In genomic region chr1:1024421-1025415, GRCh38 we compare ENCODE assay signal across 9 cellular contexts. TPM values are rescaled to one million over a fixed set of nuclear protein-coding genes. Genes with fewer than 3 reads are reported as not detected.
DNase-seq lines count a peak whose midpoint lies in the region; ATAC-seq, FAIRE-seq and TF ChIP-seq lines count a peak whose summit lies in the region.
"Had no signal": no experiment of that assay in that cellular context is flagged by ENCODE, and none has a peak within 500 bp of the region (broad histone marks: within the 10 kb centered on the region; RNA-seq: fewer than 3 reads in every experiment).

No MANE protein-coding gene starts in this region.

- FAIRE-seq in kidney (lab: Jason Lieb, UNC) = no peak

- dilution Hi-C loops in mammary epithelial cell (cut with HindIII; ENCODE audit: low sequenced_read_pairs) = no loop called here

- ATAC-seq in GM19455 (IDR thresholded peaks at IDR 0.05; ENCODE audit: unreplicated experiment) = no peak
- no peak for ATAC-seq in GM19328 (IDR thresholded peaks at IDR 0.05; ENCODE audit: unreplicated experiment)
- no peak for ATAC-seq in GM21529 (IDR thresholded peaks at IDR 0.05; ENCODE audit: unreplicated experiment)

- no peak overlapping the region for H2AFZ ChIP-seq in mammary epithelial cell (ENCODE audit: low read depth, low read length)

- H3K36me3 ChIP-seq in mammary epithelial cell (ENCODE audit: insufficient read depth, low read length) = peaks cover 3% of the 10 kb centered on the region
- no peaks in the 10 kb centered on the region for H3K36me3 ChIP-seq in kidney (ENCODE audit: control insufficient read depth in 1 of 2, insufficient read depth in 2 of 2, low read length in 2 of 2)

- CTCF ChIA-PET in mammary epithelial cell (lab: Charles Lee; ENCODE audit: low non-redundant PET) = no interaction called here

- no peak for TF ChIP-seq CTCF in mammary epithelial cell (conservative IDR thresholded peaks at IDR 0.05 in 1 of 2, IDR thresholded peaks at IDR 0.05 in 1 of 2; ENCODE audit: extremely low read depth in 1 of 2, insufficient read depth in 1 of 2, low read depth in 1 of 2, low read length in 2 of 2)
- TF ChIP-seq CTCF in kidney (IDR thresholded peaks at IDR 0.05; ENCODE audit: borderline replicate concordance, extremely low read depth, insufficient read depth) = no peak

- peak overlapping the region; percentile 99 for H3K4me2 ChIP-seq in mammary epithelial cell (ENCODE audit: insufficient read depth, low read depth, low read length)

- no TSS peak for BruUV-seq in mammary epithelial cell (replicated peaks; lab: Mats Ljungman, UMichigan)

- peaks cover 57% of the 10 kb centered on the region for H3K4me1 ChIP-seq in mammary epithelial cell (ENCODE audit: insufficient read depth, low read length)
- peaks cover 8 to 34% of the 10 kb centered on the region in 2 donors for H3K4me1 ChIP-seq in kidney (ENCODE audit: control insufficient read depth in 1 of 2, insufficient read depth in 1 of 2, low read depth in 1 of 2, low read length in 2 of 2)

- peak; percentile 50 for DNase-seq in HT1080 (ENCODE audit: low read depth)
- DNase-seq in mammary epithelial cell = peak; percentile 77
- DNase-seq in kidney = peak; percentile 95
- no peak for DNase-seq in stimulated activated CD4-positive, alpha-beta T cell treated with anti-CD3 and anti-CD28 coated beads, Interleukin-4, amount 100 ng/mL, for 1 hour
- DNase-seq: NCI-H2107 had no signal

- WGBS in mammary epithelial cell (ENCODE audit: low coverage, missing lambda C conversion rate) = 13% methylated on average over 8 of the region's 35 CpGs

- H3K9ac ChIP-seq in mammary epithelial cell (ENCODE audit: insufficient read depth, low read length) (peak overlapping the region; percentile 28), kidney (ENCODE audit: low read length in 2 of 2) (no peak overlapping the region)

- H3K27me3 ChIP-seq in mammary epithelial cell (ENCODE audit: insufficient read depth, low read length) = no peaks in the 10 kb centered on the region

- H3K79me2 ChIP-seq in mammary epithelial cell (ENCODE audit: insufficient read depth, low read length) = peaks cover 89% of the 10 kb centered on the region

- peak overlapping the region; percentile 40 to 56 (median 49) for H3K4me3 ChIP-seq in mammary epithelial cell (replicated peaks in 1 of 3; ENCODE audit: insufficient read depth in 1 of 3, low read depth in 2 of 3, low read length in 3 of 3)
- no peak overlapping the region for H3K4me3 ChIP-seq in kidney (ENCODE audit: low read length in 2 of 2)

- in situ Hi-C loops in mammary epithelial cell (cut with MboI; ENCODE audit: low sequenced_read_pairs in 2 of 2) = no loop called here

- peak overlapping the region; percentile 47 for H3K27ac ChIP-seq in mammary epithelial cell (ENCODE audit: insufficient read depth, low read depth, low read length)
- H3K27ac ChIP-seq in kidney (ENCODE audit: low read depth in 2 of 2, low read length in 2 of 2) = peak overlapping the region; percentile 37 to 57
- H3K27ac ChIP-seq in temporal lobe (ENCODE audit: low read depth, low read length) = peak overlapping the region; percentile 72

- intact Hi-C loops in mammary epithelial cell (cut with micrococcal nuclease) (loop anchor here (2.0 kb wide), 2 partner anchors 16 to 58 kb away; partner anchors contain the start of gene PLEKHN1), kidney (cut with DNase I) (no loop called here)

- H3K9me3 ChIP-seq in mammary epithelial cell (replicated peaks; ENCODE audit: insufficient read depth, low read length) (no peaks in the 10 kb centered on the region), kidney (ENCODE audit: control insufficient read depth in 1 of 2, low read length in 2 of 2) (no peaks in the 10 kb centered on the region)

- peaks cover 2% of the 10 kb centered on the region for H4K20me1 ChIP-seq in mammary epithelial cell (ENCODE audit: insufficient read depth, low read length)

RNA-seq across cellular contexts. Expression of gene AGRN, which starts 4.8 kb away (rescaled TPM):
- total RNA-seq in HT1080 (2014; rRNA removed; shearing (Covaris generic)) = 89.9 and 101 TPM in 2 replicates
- 90.7 and 92.3 TPM in 2 replicates for polyA plus RNA-seq in HT1080 (2015; cell fraction: cytosol; rRNA removed)
- 840 and 979 TPM in 2 replicates for polyA plus RNA-seq in HT1080 (2015; cell fraction: nucleus; rRNA removed)
- total RNA-seq in mammary epithelial cell = 100 to 1,000 TPM; 313 to 373 TPM
- polyA plus RNA-seq in mammary epithelial cell = 117 TPM
- polyA minus RNA-seq in mammary epithelial cell = 254 TPM
- total RNA-seq in kidney = 261 TPM
- 78.5 TPM for polyA plus RNA-seq in kidney (ENCODE audit: insufficient read depth, low read depth, low replicate concordance)
- total RNA-seq in temporal lobe = 63.9 TPM

RNA-seq across cellular contexts. Expression of gene ISG15, which starts 11.4 kb away (rescaled TPM):
- total RNA-seq in HT1080 (2014; rRNA removed; shearing (Covaris generic)) = 48.6 and 53.3 TPM in 2 replicates
- polyA plus RNA-seq in HT1080 (2015; cell fraction: cytosol; rRNA removed) = 22.3 and 23.9 TPM in 2 replicates
- 7.6 and 8.0 TPM in 2 replicates for polyA plus RNA-seq in HT1080 (2015; cell fraction: nucleus; rRNA removed)
- total RNA-seq in mammary epithelial cell = 10 to 100 TPM in 1 of 2 donors, 1 to 10 TPM in 1; 6.8 to 14.0 TPM
- 11.6 TPM for polyA plus RNA-seq in mammary epithelial cell
- polyA minus RNA-seq in mammary epithelial cell = 2.6 TPM
- 23.9 TPM for total RNA-seq in kidney
- polyA plus RNA-seq in kidney (ENCODE audit: insufficient read depth, low read depth, low replicate concordance) = 65.9 TPM
- total RNA-seq in temporal lobe = 3.4 TPM

RNA-seq across cellular contexts. Expression of gene HES4, which starts 24.8 kb away (rescaled TPM):
- total RNA-seq in HT1080 (2014; rRNA removed; shearing (Covaris generic)) = 3.5 and 7.6 TPM in 2 replicates
- polyA plus RNA-seq in HT1080 (2015; cell fraction: cytosol; rRNA removed) = 7.6 and 10.6 TPM in 2 replicates
- polyA plus RNA-seq in HT1080 (2015; cell fraction: nucleus; rRNA removed) = 20.1 and 28.9 TPM in 2 replicates
- total RNA-seq in mammary epithelial cell (10 to 100 TPM in 1 of 2 donors, 1 to 10 TPM in 1; 6.4 to 24.7 TPM), kidney (32.0 TPM), temporal lobe (20.7 TPM)
- polyA plus RNA-seq in mammary epithelial cell (2.1 TPM), kidney (ENCODE audit: insufficient read depth, low read depth, low replicate concordance) (15.8 TPM)
- not detected for polyA minus RNA-seq in mammary epithelial cell

RNA-seq across cellular contexts. Expression of gene PERM1, which starts 42.8 kb away (rescaled TPM):
- 0.50 TPM in 1 of 2 replicates, not detected in the other for total RNA-seq in HT1080 (2014; rRNA removed; shearing (Covaris generic))
- not detected in 2 replicates for polyA plus RNA-seq in HT1080 (2015; cell fraction: cytosol; rRNA removed)
- 0.18 TPM in 1 of 2 replicates, not detected in the other for polyA plus RNA-seq in HT1080 (2015; cell fraction: nucleus; rRNA removed)
- total RNA-seq in mammary epithelial cell (not detected), kidney (0.25 TPM), temporal lobe (0.25 TPM)
- polyA plus RNA-seq in mammary epithelial cell (not detected), kidney (ENCODE audit: insufficient read depth, low read depth, low replicate concordance) (0.86 TPM)
- not detected for polyA minus RNA-seq in mammary epithelial cell

RNA-seq across cellular contexts. Expression of gene RNF223, which starts 49.4 kb away (rescaled TPM):
- total RNA-seq in HT1080 (2014; rRNA removed; shearing (Covaris generic)) = not detected in 2 replicates
- polyA plus RNA-seq in HT1080 (2015; cell fraction: cytosol; rRNA removed) = not detected in 2 replicates
- polyA plus RNA-seq in HT1080 (2015; cell fraction: nucleus; rRNA removed) = not detected in 2 replicates
- total RNA-seq in mammary epithelial cell = under 1 TPM in 1 of 2 donors, not detected in 1; 0.17 TPM
- polyA plus RNA-seq in mammary epithelial cell = 0.06 TPM
- polyA minus RNA-seq in mammary epithelial cell = not detected
- 2.3 TPM for total RNA-seq in kidney
- polyA plus RNA-seq in kidney (ENCODE audit: insufficient read depth, low read depth, low replicate concordance) = 0.28 TPM
- total RNA-seq in temporal lobe = not detected

Comparison
In these comparisons a context has a peak if more than half of its experiments do, and no peak if none do; other contexts are left out.
1. H3K4me3 ChIP-seq: peak in mammary epithelial cell (3 of 3); none in kidney (0 of 2).
2. Peak in every context shown above with its lines, with median percentiles within 50 percentile points of each other: H3K27ac ChIP-seq.